1 cellular context compared by ENCODE assay signal in genomic region chr10:131806146-131806545, GRCh38.
TF ChIP-seq lines count a peak whose summit lies in the region.

No MANE protein-coding gene starts in this region.

TF ChIP-seq in H1, 55 proteins besides CTCF, POLR2A, EP300 and RAD21 (continued from another document):
- TF ChIP-seq ATF3 (IDR thresholded peaks at IDR 0.05; ENCODE audit: insufficient read depth, low read depth, low read length) (no peak), MAFK (IDR thresholded peaks at IDR 0.05; ENCODE audit: low read depth, low read length) (no peak), JUN (IDR thresholded peaks at IDR 0.05; ENCODE audit: low read depth, low read length) (no peak), TEAD4 (IDR thresholded peaks at IDR 0.05; ENCODE audit: low read depth, low read length) (no peak), SIN3A (conservative IDR thresholded peaks at IDR 0.05 in 1 of 2, IDR thresholded peaks at IDR 0.05 in 1 of 2; ENCODE audit: low read depth in 1 of 2, low read length in 2 of 2) (no peak)
